In genomic region chr15:65869127-65869953, GRCh38 we compare ENCODE assay signal across 8 cellular contexts. TPM values are rescaled to one million over a fixed set of nuclear protein-coding genes. Genes with fewer than 3 reads are reported as not detected.
A peak's percentile ranks its signal among the peaks of the same experiment; 100 is the strongest.
DNase-seq lines count a peak whose midpoint lies in the region; ATAC-seq and TF ChIP-seq lines count a peak whose summit lies in the region.

Gene RAB11A (plus strand): TSS chr15:65869491. CDS start chr15:65869586, 95 bp downstream.

- H3K4me1 Mint-ChIP-seq in GM23338: peaks cover 9% of the 10 kb centered on the region; the same call in 2 of the 3 replicates
- peaks cover 26 to 38% (median 33%) of the 10 kb centered on the region in 4 donors for H3K4me1 Mint-ChIP-seq in naive thymus-derived CD8-positive, alpha-beta T cell

- H4K20me1 ChIP-seq in GM23338 (replicated peaks; ENCODE audit: insufficient read depth): peaks cover 12% of the 10 kb centered on the region
- H4K20me1 ChIP-seq in fibroblast of lung (ENCODE audit: control insufficient read depth, extremely low read depth, insufficient read depth, low read length): peaks cover 2% of the 10 kb centered on the region

- peaks cover 7% of the 10 kb centered on the region for H3K4me1 ChIP-seq in GM23338 (ENCODE audit: insufficient read depth)
- H3K4me1 ChIP-seq in fibroblast of lung (ENCODE audit: control insufficient read depth, extremely low read depth, insufficient read depth, low read length): peaks cover 2% of the 10 kb centered on the region

- H3K36me3 Mint-ChIP-seq in GM23338 (ENCODE audit: low read depth): peaks cover 5% of the 10 kb centered on the region; the same call in 2 of the 3 replicates
- peaks cover 0 to 4% (median 0%) of the 10 kb centered on the region in 3 donors for H3K36me3 Mint-ChIP-seq in naive thymus-derived CD8-positive, alpha-beta T cell

- H3K27ac ChIP-seq in GM23338 (ENCODE audit: low read depth) (peak within 1 kb of the TSS; percentile 92), fibroblast of lung (ENCODE audit: insufficient read depth, low read length) (peak within 1 kb of the TSS; percentile 90)

- peak; percentile 10 to 43; a peak in 2 of 4 replicates for TF ChIP-seq CTCF in GM23338 (conservative IDR thresholded peaks at IDR 0.05; ENCODE audit: low read depth in 2 of 2)
- peak; percentile 25 to 31 for TF ChIP-seq CTCF in fibroblast of lung (conservative IDR thresholded peaks at IDR 0.05 in 1 of 2, IDR thresholded peaks at IDR 0.05 in 1 of 2; ENCODE audit: low read depth in 1 of 2, low read length in 2 of 2)

- H3K27me3 ChIP-seq in GM23338 (ENCODE audit: insufficient read depth) (no peaks in the 10 kb centered on the region), fibroblast of lung (ENCODE audit: control insufficient read depth, insufficient read depth, low read length) (no peaks in the 10 kb centered on the region)

- peak; percentile 93 for ATAC-seq in GM23338
- ATAC-seq in naive thymus-derived CD8-positive, alpha-beta T cell: peak; percentile 91 to 92

- H3F3A ChIP-seq in GM23338 (replicated peaks; ENCODE audit: low read depth): no peaks in the 10 kb centered on the region

- H3K27me3 Mint-ChIP-seq in GM23338 (ENCODE audit: insufficient read depth, low read depth, poor library complexity): peaks cover 13% of the 10 kb centered on the region
- peaks cover 0 to 4% (median 0%) of the 10 kb centered on the region in 5 donors for H3K27me3 Mint-ChIP-seq in naive thymus-derived CD8-positive, alpha-beta T cell

- no peaks in the 10 kb centered on the region; the same call in 1 of the 2 replicates for H3K36me3 ChIP-seq in GM23338 (ENCODE audit: insufficient read depth)
- H3K36me3 ChIP-seq in fibroblast of lung (ENCODE audit: control insufficient read depth, insufficient read depth, low read length): no peaks in the 10 kb centered on the region

- DNase-seq in EL: peak; percentile 97
- peak; percentile 97 for DNase-seq in GM23338 (ENCODE audit: low spot score)
- peak; percentile 95 for DNase-seq in LHCN-M2 (ENCODE audit: low read depth)
- DNase-seq in RPMI7951 (ENCODE audit: low read depth): peak; percentile 97
- peak; percentile 87 to 93 for DNase-seq in activated T-helper 1 cell treated with anti-CD3 and anti-CD28 coated beads, Interleukin-2, amount 50 U/mL, for 16 hours (ENCODE audit: low read depth in 1 of 2, low spot score in 1 of 2)
- peak; percentile 96 to 97 for DNase-seq in fibroblast of lung (ENCODE audit: low read depth in 2 of 2)
- DNase-seq in naive thymus-derived CD8-positive, alpha-beta T cell: peak; percentile 92 to 98 (median 93)
- DNase-seq in stimulated activated naive CD4-positive, alpha-beta T cell (lab: John Stamatoyannopoulos, UW): peak; percentile 89 to 100 (median 98)

- no peaks in the 10 kb centered on the region for H3K9me2 ChIP-seq in GM23338 (ENCODE audit: insufficient read depth)

- H3K27ac Mint-ChIP-seq in GM23338: peak within 1 kb of the TSS; percentile 99
- peak within 1 kb of the TSS; percentile 93 to 100 (median 99) for H3K27ac Mint-ChIP-seq in naive thymus-derived CD8-positive, alpha-beta T cell

- peak within 1 kb of the TSS; percentile 76 for H3K9ac ChIP-seq in fibroblast of lung (ENCODE audit: insufficient read depth, low read length)

- peak within 1 kb of the TSS; percentile 99 for H3K4me3 Mint-ChIP-seq in GM23338
- H3K4me3 Mint-ChIP-seq in naive thymus-derived CD8-positive, alpha-beta T cell: peak within 1 kb of the TSS; percentile 93 to 100 (median 99)

- peaks cover 47% of the 10 kb centered on the region for H3K79me2 ChIP-seq in GM23338 (replicated peaks; ENCODE audit: insufficient read depth)
- H3K79me2 ChIP-seq in fibroblast of lung (ENCODE audit: control insufficient read depth, insufficient read depth, low read length): peaks cover 46% of the 10 kb centered on the region

- POLR2A ChIA-PET in naive thymus-derived CD8-positive, alpha-beta T cell (lab: Charles Lee): interaction anchor here (0.5 to 2.4 kb wide), 33 partner anchors 10 to 1998 kb away, joined by 3 to 23 read pairs (median 4); partner anchors contain the start of genes DENND4A, DPP8, INTS14 and RNU5B-1

- peak within 1 kb of the TSS; percentile 92 for H2AFZ ChIP-seq in GM23338
- peak within 1 kb of the TSS; percentile 87 for H2AFZ ChIP-seq in fibroblast of lung (ENCODE audit: low read length)

- H3K4me2 ChIP-seq in GM23338: peak within 1 kb of the TSS; percentile 94
- H3K4me2 ChIP-seq in fibroblast of lung (ENCODE audit: extremely low read depth, insufficient read depth, low read length): peak within 1 kb of the TSS; percentile 94

- H3K9me3 Mint-ChIP-seq in GM23338: peaks cover 5% of the 10 kb centered on the region; the same call in 2 of the 3 replicates
- H3K9me3 Mint-ChIP-seq in naive thymus-derived CD8-positive, alpha-beta T cell: peaks cover 0 to 4% (median 0%) of the 10 kb centered on the region in 9 donors

- peak within 1 kb of the TSS; percentile 92 for H3K4me3 ChIP-seq in GM23338
- peak within 1 kb of the TSS; percentile 82 to 96 (median 89) for H3K4me3 ChIP-seq in fibroblast of lung (replicated peaks in 1 of 4; ENCODE audit: control extremely low read depth in 1 of 4, insufficient read depth in 1 of 4, low read depth in 3 of 4, low read length in 4 of 4)

- H3K9me3 ChIP-seq in fibroblast of lung (ENCODE audit: control insufficient read depth, insufficient read depth, low read depth, low read length): no peaks in the 10 kb centered on the region

TF ChIP-seq in GM23338, 12 proteins besides CTCF, POLR2A, EP300 and RAD21 (continues in another document):
- TF ChIP-seq EZH2phosphoT487 (IDR thresholded peaks at IDR 0.05; ENCODE audit: unreplicated experiment): no peak
- peak; percentile 83 for TF ChIP-seq CREB1 (CRISPR knock-in tag; IDR thresholded peaks at IDR 0.05; ENCODE audit: low read depth)
- TF ChIP-seq STAT1 (IDR thresholded peaks at IDR 0.05; ENCODE audit: unreplicated experiment): no peak
- no peak for TF ChIP-seq JUNB (IDR thresholded peaks at IDR 0.05; ENCODE audit: unreplicated experiment)
- peak; percentile 79 for TF ChIP-seq ETS1 (IDR thresholded peaks at IDR 0.05)
- no peak for TF ChIP-seq ZNF331 (CRISPR knock-in tag; IDR thresholded peaks at IDR 0.05; ENCODE audit: low read depth)
- no peak for TF ChIP-seq ZNF114 (CRISPR knock-in tag; IDR thresholded peaks at IDR 0.05)
- peak; percentile 99 for TF ChIP-seq POLR2AphosphoS5 (IDR thresholded peaks at IDR 0.05; ENCODE audit: low read depth)

RNA-seq across cellular contexts. Expression of gene RAB11A, which starts in this region (rescaled TPM):
- total RNA-seq in GM23338 (2014; rRNA removed; shearing (Covaris generic)): 239 and 251 TPM in 2 replicates
- polyA plus RNA-seq in GM23338 (2016; fragmentation: Nextera tagmentation; extraction: Ambion mirVana) (327 and 369 TPM in 2 replicates), fibroblast of lung (501 and 527 TPM in 2 replicates)
- total RNA-seq in LHCN-M2 (2014; rRNA removed) (219 and 243 TPM in 2 replicates), fibroblast of lung (38.8 and 56.8 TPM in 2 replicates)
- polyA plus RNA-seq in LHCN-M2 (2012): 193 TPM
- 209 and 266 TPM in 2 replicates for total RNA-seq in RPMI7951 (2014; rRNA removed; shearing (Covaris generic))
- 216 and 245 TPM in 2 replicates for polyA plus RNA-seq in fibroblast of lung (2012)
- polyA minus RNA-seq in fibroblast of lung (ENCODE audit: low replicate concordance): 17.5 and 61.6 TPM in 2 replicates
- total RNA-seq in naive thymus-derived CD8-positive, alpha-beta T cell: 10 to 100 TPM; 75.9 to 76.9 TPM
- polyA plus RNA-seq in naive thymus-derived CD8-positive, alpha-beta T cell: 100 to 1,000 TPM; 186 to 204 (median 186) TPM

Comparison
In these comparisons a context has a peak if more than half of its experiments do, and no peak if none do; other contexts are left out.
1. Peak in every context shown above with its lines: DNase-seq, ATAC-seq, H3K4me3 ChIP-seq and H3K27ac ChIP-seq.